In the genomic region with DNA sequence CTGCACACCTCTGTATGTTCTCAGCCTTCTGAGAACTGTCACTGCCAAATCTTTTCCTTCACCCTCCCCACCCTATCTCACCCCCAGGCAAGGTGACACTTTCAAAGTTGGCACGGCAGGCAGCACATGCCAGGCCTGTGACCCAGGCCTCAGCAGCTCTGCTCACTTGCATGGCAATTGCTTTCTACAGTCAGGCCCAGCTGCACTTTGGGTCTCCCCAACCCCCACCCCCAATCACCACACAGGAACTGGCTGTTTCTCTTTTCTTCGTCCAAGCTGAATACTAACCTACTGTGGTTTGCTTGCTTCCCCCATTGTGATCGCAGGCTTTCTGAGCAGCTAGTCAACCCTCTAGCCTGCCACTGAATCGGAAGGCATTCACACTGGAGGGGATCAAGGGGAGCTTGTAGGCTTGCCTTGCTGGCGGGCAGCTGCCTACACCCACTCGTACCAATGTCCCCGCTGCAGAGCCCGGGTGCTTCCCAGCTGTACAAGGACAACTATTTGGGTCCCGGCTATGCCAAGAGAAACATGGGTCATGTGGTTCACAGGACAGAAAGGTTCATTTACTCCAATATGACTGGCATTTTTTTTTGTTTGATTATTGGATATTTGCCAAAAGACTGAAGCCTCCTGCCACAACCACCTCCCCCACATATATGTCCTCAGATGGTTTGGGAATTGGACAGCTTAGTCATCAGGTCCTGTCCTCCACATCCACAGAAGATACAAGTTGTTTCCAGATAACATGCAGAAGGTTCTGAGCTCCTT, we compare ENCODE assay signal across 9 cellular contexts. TPM values are rescaled to one million over a fixed set of nuclear protein-coding genes. Genes with fewer than 3 reads are reported as not detected.
A peak's percentile ranks its signal among the peaks of the same experiment; 100 is the strongest.
DNase-seq lines count a peak whose midpoint lies in the region; ATAC-seq, FAIRE-seq and TF ChIP-seq lines count a peak whose summit lies in the region.
"Had no signal": no experiment of that assay in that cellular context is flagged by ENCODE, and none has a peak within 500 bp of the region (broad histone marks: within the 10 kb centered on the region; RNA-seq: fewer than 3 reads in every experiment).

No MANE protein-coding gene starts in this region.

- H3K36me3 ChIP-seq in kidney (ENCODE audit: control insufficient read depth in 1 of 2, insufficient read depth in 2 of 2, low read length in 2 of 2), result no peaks in the 10 kb centered on the region

- no peak for FAIRE-seq in kidney (lab: Jason Lieb, UNC)
- no peak for FAIRE-seq in D721Med (lab: Jason Lieb, UNC)
- FAIRE-seq: keratinocyte had no signal

- H3K4me1 ChIP-seq in kidney (ENCODE audit: control insufficient read depth in 1 of 2, insufficient read depth in 1 of 2, low read depth in 1 of 2, low read length in 2 of 2), result peaks cover 0 to 2% of the 10 kb centered on the region in 2 donors

- DNase-seq in SHP77 treated with DMSO at 0.1 percent for 48 hours (lab: John Stamatoyannopoulos, UW) (peak; percentile 4), SHP77 (lab: John Stamatoyannopoulos, UW) (no peak), SK-MEL-5 (ENCODE audit: low read depth, low spot score) (peak; percentile 0), kidney (no peak), D721Med (ENCODE audit: insufficient read length, low spot score) (no peak), iPS-NIHi7 (ENCODE audit: extremely low spot score) (no peak), 8988T (no peak)

- in situ Hi-C loops in SK-MEL-5 (cut with HindIII; ENCODE audit: low pct_unique_long_range_greater_than_20kb, low sequenced_read_pairs), result no loop called here

- H3K9ac ChIP-seq in kidney (ENCODE audit: low read length in 2 of 2), result no peak overlapping the region

- no peak overlapping the region for H3K4me3 ChIP-seq in kidney (ENCODE audit: low read length in 2 of 2)

- peak; percentile 73 for ATAC-seq in HG02763 (IDR thresholded peaks at IDR 0.05; ENCODE audit: unreplicated experiment)

- H3K27ac ChIP-seq in kidney (ENCODE audit: low read depth in 2 of 2, low read length in 2 of 2), result peak overlapping the region; percentile 25 to 53

- intact Hi-C loops in kidney (cut with DNase I), result no loop called here

- H3K9me3 ChIP-seq in kidney (ENCODE audit: control insufficient read depth in 1 of 2, low read length in 2 of 2), result no peaks in the 10 kb centered on the region

- TF ChIP-seq CTCF in kidney (IDR thresholded peaks at IDR 0.05; ENCODE audit: borderline replicate concordance, extremely low read depth, insufficient read depth), result no peak
- no peak for TF ChIP-seq CTCF in D721Med (IDR thresholded peaks at IDR 0.05; ENCODE audit: insufficient read depth, missing control alignments)

RNA-seq across cellular contexts. Expression of a gene that starts 28.1 kb away (rescaled TPM):
- 18.9 and 19.2 TPM in 2 replicates for total RNA-seq in SK-MEL-5 (2014; rRNA removed; shearing (Covaris generic))
- polyA plus RNA-seq in SK-MEL-5 (2015; cell fraction: cytosol; rRNA removed), result 18.2 and 18.8 TPM in 2 replicates
- polyA plus RNA-seq in SK-MEL-5 (2015; cell fraction: nucleus; rRNA removed), result 2.8 and 5.2 TPM in 2 replicates
- total RNA-seq in kidney, result 15.5 TPM
- polyA plus RNA-seq in kidney (ENCODE audit: insufficient read depth, low read depth, low replicate concordance), result 10.1 TPM

RNA-seq across cellular contexts. Expression of a gene that starts 41.0 kb away (rescaled TPM):
- 234 and 243 TPM in 2 replicates for total RNA-seq in SK-MEL-5 (2014; rRNA removed; shearing (Covaris generic))
- 688 and 821 TPM in 2 replicates for polyA plus RNA-seq in SK-MEL-5 (2015; cell fraction: cytosol; rRNA removed)
- 306 and 356 TPM in 2 replicates for polyA plus RNA-seq in SK-MEL-5 (2015; cell fraction: nucleus; rRNA removed)
- 224 TPM for total RNA-seq in kidney
- polyA plus RNA-seq in kidney (ENCODE audit: insufficient read depth, low read depth, low replicate concordance), result 850 TPM

Comparison
In these comparisons a context has a peak if more than half of its experiments do, and no peak if none do; other contexts are left out.
1. DNase-seq: peak in SHP77 treated with DMSO at 0.1 percent for 48 hours (single experiment) and SK-MEL-5 (single experiment); none in SHP77 (0 of 2), kidney (single experiment), D721Med (single experiment), iPS-NIHi7 (single experiment) and 8988T (single experiment).